In genomic region chr18:36672437-36673344, GRCh38 we compare ENCODE assay signal across 8 cellular contexts.
A peak's percentile ranks its signal among the peaks of the same experiment; 100 is the strongest.
DNase-seq lines count a peak whose midpoint lies in the region; ATAC-seq, FAIRE-seq and TF ChIP-seq lines count a peak whose summit lies in the region.

No MANE protein-coding gene starts in this region.

- no peaks in the 10 kb centered on the region for H3K27me3 ChIP-seq in aorta (ENCODE audit: control insufficient read depth in 1 of 2, insufficient read depth in 2 of 2, low read length in 1 of 2)

- peaks cover 0 to 4% of the 10 kb centered on the region in 2 donors for H3K4me1 ChIP-seq in aorta (ENCODE audit: control insufficient read depth in 1 of 2, insufficient read depth in 2 of 2, low read length in 2 of 2)

- no peak for FAIRE-seq in D721Med (lab: Jason Lieb, UNC)

- 8 to 11% methylated on average over 11 of the region's 11 CpGs for WGBS in aorta, 2 donors

- intact Hi-C loops in aorta (cut with DNase I) (no loop called here), natural killer cell (cut with micrococcal nuclease) (no loop called here)

- ATAC-seq in GM18520 (IDR thresholded peaks at IDR 0.05; ENCODE audit: unreplicated experiment) (peak; percentile 56), HG03139 (IDR thresholded peaks at IDR 0.05; ENCODE audit: unreplicated experiment) (peak; percentile 63), aorta (ENCODE audit: low FRiP score) (peak; percentile 57), natural killer cell (no peak)

- H3K4me1 Mint-ChIP-seq in natural killer cell = peaks cover 0 to 6% of the 10 kb centered on the region in 2 donors

- H3K27ac Mint-ChIP-seq in natural killer cell = no peak overlapping the region

- no peaks in the 10 kb centered on the region for H3K9me3 ChIP-seq in aorta (ENCODE audit: control insufficient read depth, low read length)

- H3K9me3 Mint-ChIP-seq in natural killer cell = peaks cover 0 to 3% of the 10 kb centered on the region in 2 donors

- H3K36me3 ChIP-seq in aorta (ENCODE audit: control insufficient read depth in 1 of 2, insufficient read depth in 2 of 2, low read length in 1 of 2) = no peaks in the 10 kb centered on the region

- peaks cover 3 to 16% of the 10 kb centered on the region in 2 donors for H3K27me3 Mint-ChIP-seq in natural killer cell (ENCODE audit: low read depth in 2 of 2)

- peak overlapping the region in 1 of 2 donors; percentile 54 for H3K27ac ChIP-seq in aorta (ENCODE audit: low read depth in 1 of 2, low read length in 2 of 2)

- no peak overlapping the region for H3K4me3 Mint-ChIP-seq in natural killer cell

- H3K36me3 Mint-ChIP-seq in natural killer cell = no peaks in the 10 kb centered on the region

- peak; percentile 93 for DNase-seq in NOMO-1 treated with DMSO at 0.1 percent for 48 hours (lab: John Stamatoyannopoulos, UW; ENCODE audit: unreplicated experiment)
- peak; percentile 49 for DNase-seq in fibroblast of the conjunctiva (ENCODE audit: low read depth)
- DNase-seq in aorta = no peak
- no peak for DNase-seq in natural killer cell
- no peak for DNase-seq in HK-2 (ENCODE audit: unreplicated experiment)
- DNase-seq in D721Med (ENCODE audit: insufficient read length, low spot score) = no peak

- peak overlapping the region; percentile 26 to 40 for H3K4me3 ChIP-seq in aorta (ENCODE audit: low read length in 2 of 2)

- TF ChIP-seq CTCF in natural killer cell (IDR thresholded peaks at IDR 0.05) = no peak
- no peak for TF ChIP-seq CTCF in D721Med (IDR thresholded peaks at IDR 0.05; ENCODE audit: insufficient read depth, missing control alignments)

Comparison
In these comparisons a context has a peak if more than half of its experiments do, and no peak if none do; other contexts are left out.
1. ATAC-seq: peak in GM18520 (single experiment), HG03139 (single experiment) and aorta (single experiment); none in natural killer cell (0 of 3).
2. DNase-seq: peak in NOMO-1 treated with DMSO at 0.1 percent for 48 hours (single experiment) and fibroblast of the conjunctiva (single experiment); none in aorta (0 of 2), natural killer cell (single experiment), HK-2 (single experiment) and D721Med (single experiment).